In genomic region chr3:12750658-12751071, GRCh38 we compare ENCODE assay signal across 8 cellular contexts. TPM values are rescaled to one million over a fixed set of nuclear protein-coding genes. Genes with fewer than 3 reads are reported as not detected.
DNase-seq lines count a peak whose midpoint lies in the region; ATAC-seq and TF ChIP-seq lines count a peak whose summit lies in the region.

No MANE protein-coding gene starts in this region.

- H3K27me3 Mint-ChIP-seq in endodermal cell (ENCODE audit: insufficient read depth), result peaks cover 20% of the 10 kb centered on the region

- H3K79me1 ChIP-seq in trophoblast cell (ENCODE audit: low read length), result peaks cover 2% of the 10 kb centered on the region

- ATAC-seq in HG03066 (IDR thresholded peaks at IDR 0.05; ENCODE audit: low read depth, unreplicated experiment), result peak; percentile 47

- no peak overlapping the region for H2AK5ac ChIP-seq in trophoblast cell (ENCODE audit: low read length)

- no peak overlapping the region for H3K18ac ChIP-seq in trophoblast cell (ENCODE audit: low read length)

- no peak overlapping the region for H3K23ac ChIP-seq in trophoblast cell (ENCODE audit: low read length)

- DNase-seq in GM04503 (ENCODE audit: low read depth), result peak; percentile 90
- DNase-seq in activated effector memory CD4-positive, alpha-beta T cell treated with Interleukin-2 at 50 U/mL for 16 hours, result peak; percentile 5
- DNase-seq in trophoblast cell, result peak; percentile 36 to 54
- DNase-seq in HuH-7 (ENCODE audit: low spot score), result no peak
- no peak for DNase-seq in mesenteric fat pad (ENCODE audit: low spot score)
- no peak for DNase-seq in endodermal cell
- no peak for DNase-seq in NOMO-1 treated with DMSO at 0.1 percent for 48 hours (lab: John Stamatoyannopoulos, UW; ENCODE audit: unreplicated experiment)

- H4K12ac ChIP-seq in trophoblast cell (ENCODE audit: low read depth, low read length), result no peak overlapping the region

- no peaks in the 10 kb centered on the region for H3K36me3 Mint-ChIP-seq in endodermal cell (ENCODE audit: low read depth)

- peaks cover 0 to 4% of the 10 kb centered on the region in 2 experiments for H3K4me1 ChIP-seq in trophoblast cell (ENCODE audit: control insufficient read depth in 1 of 2, insufficient read depth in 2 of 2, low read length in 2 of 2)
- no peaks in the 10 kb centered on the region for H3K4me1 ChIP-seq in endodermal cell (ENCODE audit: control insufficient read depth, insufficient read depth, low read length)

- H2BK12ac ChIP-seq in trophoblast cell (ENCODE audit: low read length), result no peak overlapping the region

- H3K9ac ChIP-seq in trophoblast cell (ENCODE audit: low read length) (no peak overlapping the region), endodermal cell (ENCODE audit: extremely low read depth, low read length, poor library complexity, severe bottlenecking) (no peak overlapping the region)

- H3K9me3 ChIP-seq in trophoblast cell (ENCODE audit: insufficient read depth, low read depth, low read length), result no peaks in the 10 kb centered on the region
- H3K9me3 ChIP-seq in endodermal cell (ENCODE audit: control insufficient read depth, low read length), result no peaks in the 10 kb centered on the region

- no peak overlapping the region for H3K4me3 ChIP-seq in trophoblast cell (ENCODE audit: low read depth, low read length)
- no peak overlapping the region for H3K4me3 ChIP-seq in endodermal cell (ENCODE audit: low read length)

- peak overlapping the region; percentile 18 for H2BK120ac ChIP-seq in trophoblast cell (ENCODE audit: insufficient read depth, low read length, poor library complexity)

- H2BK5ac ChIP-seq in trophoblast cell (ENCODE audit: low read depth, low read length, poor library complexity), result no peak overlapping the region

- no peaks in the 10 kb centered on the region for H3K27me3 ChIP-seq in trophoblast cell (ENCODE audit: insufficient read depth, low read length)
- peaks cover 17% of the 10 kb centered on the region for H3K27me3 ChIP-seq in endodermal cell (ENCODE audit: control insufficient read depth, insufficient read depth, low read length, poor library complexity, severe bottlenecking)

- no peak for TF ChIP-seq CTCF in endodermal cell (conservative IDR thresholded peaks at IDR 0.05)

- no peak overlapping the region for H3K4me2 ChIP-seq in trophoblast cell (ENCODE audit: low read length)

- no peak overlapping the region for H4K91ac ChIP-seq in trophoblast cell (ENCODE audit: low read depth, low read length)

- H4K8ac ChIP-seq in trophoblast cell (ENCODE audit: low read depth, low read length), result no peak overlapping the region

- H3K4me1 Mint-ChIP-seq in endodermal cell, result peaks cover 9% of the 10 kb centered on the region

- WGBS in trophoblast cell (ENCODE audit: extremely low coverage, insufficient coverage, insufficient read length), result no CpG with 5 or more reads among the region's 4 CpGs
- 84 to 90% methylated on average over 4 of the region's 4 CpGs for WGBS in endodermal cell (ENCODE audit: insufficient coverage in 1 of 2, insufficient read length in 1 of 2), 2 experiments

- H3K27ac Mint-ChIP-seq in endodermal cell, result no peak overlapping the region

- no peak overlapping the region for H3K4ac ChIP-seq in trophoblast cell (ENCODE audit: low read depth, low read length)

- no peaks in the 10 kb centered on the region for H3K9me3 Mint-ChIP-seq in endodermal cell

- no peak overlapping the region for H3K4me3 Mint-ChIP-seq in endodermal cell

- H3K79me2 ChIP-seq in trophoblast cell (ENCODE audit: control insufficient read depth, insufficient read depth, low read length, poor library complexity), result no peaks in the 10 kb centered on the region

- H3K14ac ChIP-seq in trophoblast cell (ENCODE audit: low read length), result no peak overlapping the region

- peaks cover 0 to 3% of the 10 kb centered on the region in 2 experiments for H3K36me3 ChIP-seq in trophoblast cell (ENCODE audit: control insufficient read depth in 1 of 2, insufficient read depth in 2 of 2, low read length in 2 of 2)
- no peaks in the 10 kb centered on the region for H3K36me3 ChIP-seq in endodermal cell (ENCODE audit: control insufficient read depth, insufficient read depth, low read length)

- no peak overlapping the region for H2AFZ ChIP-seq in trophoblast cell (ENCODE audit: insufficient read depth, low read length, poor library complexity)

- H3K27ac ChIP-seq in trophoblast cell (ENCODE audit: low read depth, low read length), result no peak overlapping the region
- no peak overlapping the region for H3K27ac ChIP-seq in endodermal cell (ENCODE audit: low read depth, low read length)

RNA-seq across cellular contexts. Expression of gene TMEM40, which starts 8.4 kb away (rescaled TPM):
- 26.1 and 27.0 TPM in 2 replicates for polyA plus RNA-seq in trophoblast cell (2013)
- total RNA-seq in mesenteric fat pad (not detected), endodermal cell (not detected)
- not detected for polyA plus RNA-seq in endodermal cell (2013, experiment 1 of 2)
- not detected for polyA plus RNA-seq in endodermal cell (2013, experiment 2 of 2)

RNA-seq across cellular contexts. Expression of gene CAND2, which starts 45.8 kb away (rescaled TPM):
- 0.29 and 0.31 TPM in 2 replicates for polyA plus RNA-seq in trophoblast cell (2013)
- total RNA-seq in mesenteric fat pad, result 1.7 TPM
- 10 to 100 TPM in 1 of 2 donors, 1 to 10 TPM in 1; 7.8 to 15.0 TPM for total RNA-seq in endodermal cell
- polyA plus RNA-seq in endodermal cell (2013, experiment 1 of 2), result 12.4 TPM
- 10.1 TPM for polyA plus RNA-seq in endodermal cell (2013, experiment 2 of 2)

Comparison
In these comparisons a context has a peak if more than half of its experiments do, and no peak if none do; other contexts are left out.
1. DNase-seq: peak in GM04503 (single experiment), activated effector memory CD4-positive, alpha-beta T cell treated with Interleukin-2 at 50 U/mL for 16 hours (single experiment) and trophoblast cell (2 of 2); none in HuH-7 (single experiment), mesenteric fat pad (single experiment), endodermal cell (single experiment) and NOMO-1 treated with DMSO at 0.1 percent for 48 hours (single experiment).